9 cellular contexts compared by ENCODE assay signal in genomic region chr1:156571261-156571958, GRCh38. TPM values are rescaled to one million over a fixed set of nuclear protein-coding genes. Genes with fewer than 3 reads are reported as not detected.
DNase-seq lines count a peak whose midpoint lies in the region; ATAC-seq and TF ChIP-seq lines count a peak whose summit lies in the region.
"Had no signal": no experiment of that assay in that cellular context is flagged by ENCODE, and none has a peak within 500 bp of the region (broad histone marks: within the 10 kb centered on the region; RNA-seq: fewer than 3 reads in every experiment).

No MANE protein-coding gene starts in this region.

- DNase-seq in activated naive CD4-positive, alpha-beta T cell treated with anti-CD3 and anti-CD28 coated beads, Interleukin-2, amount 10 ng/mL, durations not matched to agents 7 days and 5 days: no peak
- no peak for DNase-seq in activated naive CD4-positive, alpha-beta T cell (lab: John Stamatoyannopoulos, UW)
- peak; percentile 28 to 52 for DNase-seq in SJCRH30
- DNase-seq in fibroblast of villous mesenchyme (ENCODE audit: low read depth): peak; percentile 70
- no peak for DNase-seq in NCI-H526 (lab: John Stamatoyannopoulos, UW)
- DNase-seq: lower lobe of right lung had no signal

- WGBS in thymus: 48% methylated on average over 4 of the region's 4 CpGs

- CTCF ChIA-PET in activated naive CD4-positive, alpha-beta T cell treated with anti-CD3 and anti-CD28 coated beads, Interleukin-2, amount 10 ng/mL, durations not matched to agents 7 days and 5 days (lab: Charles Lee): interaction anchor here (0.6 to 2.2 kb wide), 5 partner anchors 10 to 114 kb away, joined by 3 to 8 read pairs (median 4); no protein-coding TSS in a partner anchor

- peak overlapping the region; percentile 56 for H3K27ac ChIP-seq in SJCRH30
- no peak overlapping the region for H3K27ac ChIP-seq in thymus (ENCODE audit: low read depth)
- H3K27ac ChIP-seq: lower lobe of right lung had no signal

- peaks cover 24% of the 10 kb centered on the region for H3K4me1 Mint-ChIP-seq in activated naive CD4-positive, alpha-beta T cell treated with anti-CD3 and anti-CD28 coated beads, Interleukin-2, amount 10 ng/mL, durations not matched to agents 7 days and 5 days

- H3K4me1 ChIP-seq in SJCRH30: no peaks in the 10 kb centered on the region
- peaks cover 10% of the 10 kb centered on the region for H3K4me1 ChIP-seq in thymus (ENCODE audit: control insufficient read depth, insufficient read depth, low read length)

- H3K27me3 ChIP-seq in SJCRH30 (0 out of 2 replicates have a peak, but pooled peaks cover 2% of the 10 kb centered on the region), thymus (ENCODE audit: control insufficient read depth, insufficient read depth) (no peaks in the 10 kb centered on the region)

- no peaks in the 10 kb centered on the region for H3K9me3 Mint-ChIP-seq in activated naive CD4-positive, alpha-beta T cell treated with anti-CD3 and anti-CD28 coated beads, Interleukin-2, amount 10 ng/mL, durations not matched to agents 7 days and 5 days

- H3K36me3 ChIP-seq in SJCRH30: no peaks in the 10 kb centered on the region
- no peaks in the 10 kb centered on the region for H3K36me3 ChIP-seq in thymus (ENCODE audit: control insufficient read depth, insufficient read depth)
- H3K36me3 ChIP-seq: lower lobe of right lung had no signal

- peaks cover 39% of the 10 kb centered on the region for H3K27me3 Mint-ChIP-seq in activated naive CD4-positive, alpha-beta T cell treated with anti-CD3 and anti-CD28 coated beads, Interleukin-2, amount 10 ng/mL, durations not matched to agents 7 days and 5 days

- ATAC-seq in HG03442 (IDR thresholded peaks at IDR 0.05; ENCODE audit: unreplicated experiment) (no peak), GM19351 (IDR thresholded peaks at IDR 0.05; ENCODE audit: unreplicated experiment) (no peak)

- peaks cover 19% of the 10 kb centered on the region for H3K36me3 Mint-ChIP-seq in activated naive CD4-positive, alpha-beta T cell treated with anti-CD3 and anti-CD28 coated beads, Interleukin-2, amount 10 ng/mL, durations not matched to agents 7 days and 5 days

- peak overlapping the region; percentile 86 for H3K4me3 Mint-ChIP-seq in activated naive CD4-positive, alpha-beta T cell treated with anti-CD3 and anti-CD28 coated beads, Interleukin-2, amount 10 ng/mL, durations not matched to agents 7 days and 5 days

- TF ChIP-seq CTCF in fibroblast of villous mesenchyme (IDR thresholded peaks at IDR 0.05; ENCODE audit: insufficient read depth, low read depth, low read length): no peak

- H3K9me3 ChIP-seq in SJCRH30 (replicated peaks) (no peaks in the 10 kb centered on the region), thymus (ENCODE audit: control insufficient read depth) (no peaks in the 10 kb centered on the region)
- H3K9me3 ChIP-seq: lower lobe of right lung had no signal

- no peak overlapping the region for H3K27ac Mint-ChIP-seq in activated naive CD4-positive, alpha-beta T cell treated with anti-CD3 and anti-CD28 coated beads, Interleukin-2, amount 10 ng/mL, durations not matched to agents 7 days and 5 days

- H3K4me3 ChIP-seq in SJCRH30 (peak overlapping the region; percentile 76), fibroblast of villous mesenchyme (ENCODE audit: low read depth, low read length) (peak overlapping the region; percentile 71), thymus (ENCODE audit: low read length) (peak overlapping the region; percentile 43)

RNA-seq across cellular contexts. Expression of gene IQGAP3, which starts 1.0 kb away (rescaled TPM):
- 16.8 and 21.3 TPM in 2 replicates for total RNA-seq in SJCRH30 (2014; rRNA removed; shearing (Covaris generic))
- total RNA-seq in fibroblast of villous mesenchyme: 20.9 and 24.2 TPM in 2 replicates
- 1.0 TPM for polyA plus RNA-seq in thymus

RNA-seq across cellular contexts. Expression of gene TTC24, which starts 8.1 kb away (rescaled TPM):
- total RNA-seq in SJCRH30 (2014; rRNA removed; shearing (Covaris generic)): not detected in 2 replicates
- not detected in 2 replicates for total RNA-seq in fibroblast of villous mesenchyme
- 13.4 TPM for polyA plus RNA-seq in thymus
- total RNA-seq: lower lobe of right lung had no signal

RNA-seq across cellular contexts. Expression of gene NAXE, which starts 20.2 kb away (rescaled TPM):
- 29.7 and 30.1 TPM in 2 replicates for total RNA-seq in SJCRH30 (2014; rRNA removed; shearing (Covaris generic))
- total RNA-seq in fibroblast of villous mesenchyme: 67.8 and 74.4 TPM in 2 replicates
- 40.2 TPM for polyA plus RNA-seq in thymus

RNA-seq across cellular contexts. Expression of gene GPATCH4, which starts 29.9 kb away (rescaled TPM):
- total RNA-seq in SJCRH30 (2014; rRNA removed; shearing (Covaris generic)): 22.8 and 25.1 TPM in 2 replicates
- 15.1 and 24.2 TPM in 2 replicates for total RNA-seq in fibroblast of villous mesenchyme
- polyA plus RNA-seq in thymus: 12.0 TPM

RNA-seq across cellular contexts. Expression of gene HAPLN2, which starts 47.8 kb away (rescaled TPM):
- total RNA-seq in SJCRH30 (2014; rRNA removed; shearing (Covaris generic)): 0.20 and 0.23 TPM in 2 replicates
- not detected in 2 replicates for total RNA-seq in fibroblast of villous mesenchyme
- 0.50 TPM for polyA plus RNA-seq in thymus

Comparison
In these comparisons a context has a peak if more than half of its experiments do, and no peak if none do; other contexts are left out.
1. DNase-seq: peak in SJCRH30 (2 of 2) and fibroblast of villous mesenchyme (single experiment); none in activated naive CD4-positive, alpha-beta T cell treated with anti-CD3 and anti-CD28 coated beads, Interleukin-2, amount 10 ng/mL, durations not matched to agents 7 days and 5 days (single experiment), activated naive CD4-positive, alpha-beta T cell (0 of 4) and NCI-H526 (0 of 2).
2. Peak in every context shown above with its lines, with median percentiles within 50 percentile points of each other: H3K4me3 ChIP-seq.